Comparison of ENCODE assay signal across 19 cellular contexts in the genomic region with DNA sequence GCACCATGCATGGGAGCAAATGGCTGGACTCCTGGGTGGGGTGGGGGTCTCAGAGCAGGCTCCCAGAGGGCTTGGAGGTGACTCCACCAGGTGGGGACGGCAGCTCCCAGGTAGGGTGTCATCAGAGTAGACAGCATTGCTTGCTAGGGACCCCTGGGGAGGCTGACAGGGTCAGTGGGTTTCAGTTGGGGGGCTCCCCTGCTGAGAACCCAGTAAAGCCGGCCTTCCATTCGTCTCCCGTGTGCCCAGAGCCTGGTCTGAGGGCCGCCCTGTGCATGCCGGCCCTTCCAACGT. TPM values are rescaled to one million over a fixed set of nuclear protein-coding genes. Genes with fewer than 3 reads are reported as not detected.
A peak's percentile ranks its signal among the peaks of the same experiment; 100 is the strongest.
DNase-seq lines count a peak whose midpoint lies in the region; ATAC-seq, FAIRE-seq and TF ChIP-seq lines count a peak whose summit lies in the region.
"Had no signal": no experiment of that assay in that cellular context is flagged by ENCODE, and none has a peak within 500 bp of the region (broad histone marks: within the 10 kb centered on the region; RNA-seq: fewer than 3 reads in every experiment).

No MANE protein-coding gene starts in this region.

- peak overlapping the region; percentile 69 for H3K9ac ChIP-seq in BLaER1
- peak overlapping the region; percentile 37 to 86 for H3K9ac ChIP-seq in K562 (ENCODE audit: insufficient read depth in 1 of 2, low read depth in 2 of 2, low read length in 2 of 2)
- H3K9ac ChIP-seq in trophoblast cell (ENCODE audit: low read length), result no peak overlapping the region

- H3K4me3 ChIP-seq in BLaER1 (no peak overlapping the region), K562 (no peak overlapping the region), trophoblast cell (ENCODE audit: low read depth, low read length) (no peak overlapping the region), brain microvascular endothelial cell (ENCODE audit: low read depth, low read length) (no peak overlapping the region), vagina (no peak overlapping the region)
- H3K4me3 ChIP-seq: A549, HAP-1 had no signal

- H4K12ac ChIP-seq in trophoblast cell (ENCODE audit: low read depth, low read length), result no peak overlapping the region

- H3K4me1 ChIP-seq in BLaER1, result peaks cover 85% of the 10 kb centered on the region
- peaks cover 67 to 99% of the 10 kb centered on the region in 2 experiments for H3K4me1 ChIP-seq in K562 (replicated peaks in 1 of 2; ENCODE audit: control insufficient read depth in 2 of 2, insufficient read depth in 2 of 2, low read length in 2 of 2)
- H3K4me1 ChIP-seq in trophoblast cell (ENCODE audit: control insufficient read depth in 1 of 2, insufficient read depth in 2 of 2, low read length in 2 of 2), result peaks cover 20 to 31% of the 10 kb centered on the region in 2 experiments
- peaks cover 88% of the 10 kb centered on the region for H3K4me1 ChIP-seq in vagina
- peaks cover 9% of the 10 kb centered on the region for H3K4me1 ChIP-seq in foreskin keratinocyte

- TF ChIP-seq RAD21 in K562 (CRISPR knock-in tag; conservative IDR thresholded peaks at IDR 0.05 in 1 of 2, IDR thresholded peaks at IDR 0.05 in 1 of 2), result no peak

- no peak for FAIRE-seq in K562 (lab: Jason Lieb, UNC)
- FAIRE-seq: A549, HepG2 had no signal

- CTCF ChIA-PET in K562 (lab: Yijun Ruan, JAX; ENCODE audit: low intra/inter-chr PET ratio), result no interaction called here

- no peak overlapping the region for H2AK5ac ChIP-seq in trophoblast cell (ENCODE audit: low read length)

- BruUV-seq in K562 (replicated peaks; lab: Mats Ljungman, UMichigan), result no TSS peak

- DNase-seq in GM13976 (ENCODE audit: low spot score), result peak; percentile 10
- DNase-seq in K562 (ENCODE audit: extremely low read depth in 1 of 4, low spot score in 3 of 4), result no peak
- no peak for DNase-seq in trophoblast cell
- no peak for DNase-seq in KG1 (lab: John Stamatoyannopoulos, UW)
- no peak for DNase-seq in brain microvascular endothelial cell
- no peak for DNase-seq in vagina (ENCODE audit: extremely low spot score in 2 of 2)
- no peak for DNase-seq in foreskin keratinocyte
- DNase-seq: C1 segment of cervical spinal cord, DMS79, Kasumi-1, NCI-H1092 treated with DMSO at 0.1 percent for 48 hours, NCI-H510A, NCI-H774, OCI-M1, SHP77 treated with DMSO at 0.1 percent for 48 hours had no signal

- peaks cover 24% of the 10 kb centered on the region for H3K9me1 ChIP-seq in K562 (ENCODE audit: control insufficient read depth, insufficient read depth, low read length)

- in situ Hi-C loops in GM13976 (cut with MboI; ENCODE audit: low sequenced_read_pairs, unreplicated experiment), result no loop called here
- in situ Hi-C loops in K562 (cut with MboI), result no loop called here
- in situ Hi-C loops in brain microvascular endothelial cell (cut with HindIII; ENCODE audit: low pct_ligation_motif_present, low sequenced_read_pairs), result no loop called here

- no peak overlapping the region for H2BK120ac ChIP-seq in trophoblast cell (ENCODE audit: insufficient read depth, low read length, poor library complexity)

- H3K27me3 ChIP-seq in BLaER1, result no peaks in the 10 kb centered on the region
- no peaks in the 10 kb centered on the region for H3K27me3 ChIP-seq in K562 (ENCODE audit: control insufficient read depth in 2 of 2, insufficient read depth in 2 of 2, low read length in 2 of 2)
- H3K27me3 ChIP-seq in trophoblast cell (ENCODE audit: insufficient read depth, low read length), result no peaks in the 10 kb centered on the region
- no peaks in the 10 kb centered on the region for H3K27me3 ChIP-seq in brain microvascular endothelial cell (replicated peaks)
- no peaks in the 10 kb centered on the region for H3K27me3 ChIP-seq in vagina
- H3K27me3 ChIP-seq in foreskin keratinocyte, result no peaks in the 10 kb centered on the region

- peak overlapping the region; percentile 22 for H3K4ac ChIP-seq in trophoblast cell (ENCODE audit: low read depth, low read length)

- peak overlapping the region; percentile 91 for H3K4me2 ChIP-seq in BLaER1
- H3K4me2 ChIP-seq in K562 (ENCODE audit: insufficient read depth, low read length), result peak overlapping the region; percentile 74
- H3K4me2 ChIP-seq in trophoblast cell (ENCODE audit: low read length), result no peak overlapping the region
- H3K4me2 ChIP-seq: A549 had no signal

- H2BK5ac ChIP-seq in trophoblast cell (ENCODE audit: low read depth, low read length, poor library complexity), result no peak overlapping the region

- TF ChIP-seq POLR2A in K562 (conservative IDR thresholded peaks at IDR 0.05) (no peak), vagina (IDR thresholded peaks at IDR 0.05) (no peak)

- ATAC-seq in K562 (no peak), foreskin keratinocyte (no peak)
- ATAC-seq: A549, HepG2 had no signal

- H3K27ac ChIP-seq in BLaER1 (peak overlapping the region; percentile 56), K562 (ENCODE audit: extremely low read depth, low read depth, low read length) (peak overlapping the region; percentile 58), trophoblast cell (ENCODE audit: low read depth, low read length) (no peak overlapping the region), brain microvascular endothelial cell (no peak overlapping the region), vagina (no peak overlapping the region), foreskin keratinocyte (no peak overlapping the region)
- H3K27ac ChIP-seq: A549 had no signal

- no peak overlapping the region for H4K91ac ChIP-seq in trophoblast cell (ENCODE audit: low read depth, low read length)

- no peak overlapping the region for H3K18ac ChIP-seq in trophoblast cell (ENCODE audit: low read length)

- peaks cover 94% of the 10 kb centered on the region for H3K79me2 ChIP-seq in K562 (ENCODE audit: control insufficient read depth, insufficient read depth, low read length)
- peaks cover 34% of the 10 kb centered on the region for H3K79me2 ChIP-seq in trophoblast cell (ENCODE audit: control insufficient read depth, insufficient read depth, low read length, poor library complexity)

- TF ChIP-seq CTCF in GM13976 (IDR thresholded peaks at IDR 0.05; ENCODE audit: borderline replicate concordance, control extremely low read depth, extremely low read depth, insufficient read depth, missing control alignments), result no peak
- TF ChIP-seq CTCF in K562 (IDR thresholded peaks at IDR 0.05 in 2 of 3, conservative IDR thresholded peaks at IDR 0.05 in 1 of 3; ENCODE audit: insufficient read depth in 2 of 3, low read depth in 1 of 3, low read length in 3 of 3), result no peak
- TF ChIP-seq CTCF in brain microvascular endothelial cell (IDR thresholded peaks at IDR 0.05; ENCODE audit: low read depth, low read length, missing control alignments), result no peak
- no peak for TF ChIP-seq CTCF in vagina (IDR thresholded peaks at IDR 0.05)
- no peak for TF ChIP-seq CTCF in foreskin keratinocyte (conservative IDR thresholded peaks at IDR 0.05)

- no peak overlapping the region for H3K23ac ChIP-seq in trophoblast cell (ENCODE audit: low read length)

- POLR2A ChIA-PET in K562 (lab: Yijun Ruan, JAX), result interaction anchor here (0.7 to 6.0 kb wide), 10 partner anchors 9 to 314 kb away, joined by 3 to 47 read pairs (median 4); a partner anchor contains a TSS

- H4K8ac ChIP-seq in trophoblast cell (ENCODE audit: low read depth, low read length), result no peak overlapping the region

- H3K14ac ChIP-seq in trophoblast cell (ENCODE audit: low read length), result no peak overlapping the region

- H2AFZ ChIP-seq in K562 (ENCODE audit: low read depth, low read length) (no peak overlapping the region), trophoblast cell (ENCODE audit: insufficient read depth, low read length, poor library complexity) (no peak overlapping the region)

- intact Hi-C loops in K562 (cut with micrococcal nuclease), result loop anchor here (1.0 kb wide), 1 partner anchor 19 kb away; no protein-coding TSS in a partner anchor
- intact Hi-C loops in vagina (cut with DNase I), result no loop called here

- no peak overlapping the region for H2BK12ac ChIP-seq in trophoblast cell (ENCODE audit: low read length)

- WGBS in K562 (ENCODE audit: insufficient coverage, low coverage, missing lambda C conversion rate), result 38% methylated on average over 7 of the region's 7 CpGs
- no CpG with 5 or more reads among the region's 7 CpGs for WGBS in trophoblast cell (ENCODE audit: extremely low coverage, insufficient coverage, insufficient read length)

- peaks cover 12% of the 10 kb centered on the region for H3K79me1 ChIP-seq in trophoblast cell (ENCODE audit: low read length)

- peaks cover 50% of the 10 kb centered on the region for H3K36me3 ChIP-seq in BLaER1
- H3K36me3 ChIP-seq in K562 (ENCODE audit: control insufficient read depth, insufficient read depth, low read length), result peaks cover 63% of the 10 kb centered on the region; the same call in 2 of the 3 replicates
- peaks cover 47 to 56% of the 10 kb centered on the region in 2 experiments for H3K36me3 ChIP-seq in trophoblast cell (ENCODE audit: control insufficient read depth in 1 of 2, insufficient read depth in 2 of 2, low read length in 2 of 2)
- H3K36me3 ChIP-seq in brain microvascular endothelial cell (replicated peaks), result peaks cover 18% of the 10 kb centered on the region
- H3K36me3 ChIP-seq in vagina, result peaks cover 0 to 16% of the 10 kb centered on the region in 2 donors

- H4K20me1 ChIP-seq in BLaER1 (peaks cover 98% of the 10 kb centered on the region), K562 (replicated peaks; ENCODE audit: control insufficient read depth, insufficient read depth, low read length) (peaks cover 68% of the 10 kb centered on the region)

- H3K9me3 ChIP-seq in BLaER1 (no peaks in the 10 kb centered on the region), K562 (replicated peaks; ENCODE audit: control insufficient read depth, insufficient read depth, low read depth, low read length) (no peaks in the 10 kb centered on the region), trophoblast cell (ENCODE audit: insufficient read depth, low read depth, low read length) (peaks cover 4% of the 10 kb centered on the region), vagina (no peaks in the 10 kb centered on the region)
- H3K9me3 ChIP-seq: A549, HAP-1 had no signal

- no peak for TF ChIP-seq EP300 in K562 (IDR thresholded peaks at IDR 0.05; ENCODE audit: low read length)

RNA-seq across cellular contexts. Expression of a gene that starts 4.7 kb away (rescaled TPM):
- 0.53 and 1.4 TPM in 2 replicates for total RNA-seq in K562 (2011; cell fraction: chromatin; rRNA removed; ENCODE audit: low replicate concordance)
- total RNA-seq in K562 (2011; cell fraction: nucleolus; rRNA removed), result 1.2 and 2.2 TPM in 2 replicates
- total RNA-seq in K562 (2011; cell fraction: nucleoplasm; rRNA removed), result 0.59 and 0.69 TPM in 2 replicates
- 0.32 and 0.86 TPM in 2 replicates for total RNA-seq in K562 (2014; rRNA removed)
- 0.11 and 0.16 TPM in 2 replicates for total RNA-seq in K562 (2014; rRNA removed; fragmentation: Illumina TruSeq; extraction: Trizol)
- total RNA-seq in K562 (2015; rRNA removed; fragmentation: Illumina TruSeq; extraction: Trizol), result 0.11 and 0.22 TPM in 2 replicates
- 0.62 and 0.69 TPM in 2 replicates for total RNA-seq in K562 (2021)
- 0.08 and 0.20 TPM in 2 replicates for polyA plus RNA-seq in K562 (2011; rRNA removed)
- 0.10 and 0.61 TPM in 2 replicates for polyA plus RNA-seq in K562 (2011; cell fraction: cytosol; rRNA removed)
- polyA plus RNA-seq in K562 (2011; cell fraction: nucleus; rRNA removed), result 0.29 and 1.1 TPM in 2 replicates
- 0.39 and 0.47 TPM in 2 replicates for polyA plus RNA-seq in K562 (2012)
- 0.06 and 0.12 TPM in 2 replicates for polyA plus RNA-seq in K562 (2014; fragmentation: Illumina TruSeq; extraction: Trizol)
- not detected for polyA plus RNA-seq in K562 (2014; fragmentation: Nextera tagmentation; extraction: Ambion mirVana)
- polyA plus RNA-seq in K562 (2014; rRNA removed), result 0.03 and 0.36 TPM in 2 replicates
- polyA minus RNA-seq in K562 (2011; rRNA and poly(A)+ RNA removed), result 0.09 and 0.18 TPM in 2 replicates
- polyA minus RNA-seq in K562 (2011; cell fraction: cytosol; rRNA and poly(A)+ RNA removed), result 0.57 TPM in 1 of 2 replicates, not detected in the other
- 0.40 and 0.44 TPM in 2 replicates for polyA minus RNA-seq in K562 (2011; cell fraction: nucleus; rRNA and poly(A)+ RNA removed)
- polyA plus RNA-seq in trophoblast cell (2013), result 0.38 and 0.51 TPM in 2 replicates
- 4.4 TPM for total RNA-seq in vagina
- total RNA-seq in foreskin keratinocyte, result 0.82 and 1.1 TPM in 2 replicates
- polyA plus RNA-seq in foreskin keratinocyte, result 0.82 and 1.0 TPM in 2 replicates

RNA-seq across cellular contexts. Expression of a gene that starts 4.9 kb away (rescaled TPM):
- total RNA-seq in K562 (2011; cell fraction: chromatin; rRNA removed; ENCODE audit: low replicate concordance), result 206 and 587 TPM in 2 replicates
- total RNA-seq in K562 (2011; cell fraction: nucleolus; rRNA removed), result 479 and 565 TPM in 2 replicates
- 351 and 369 TPM in 2 replicates for total RNA-seq in K562 (2011; cell fraction: nucleoplasm; rRNA removed)
- 331 and 360 TPM in 2 replicates for total RNA-seq in K562 (2014; rRNA removed)
- 31.6 and 42.7 TPM in 2 replicates for total RNA-seq in K562 (2014; rRNA removed; fragmentation: Illumina TruSeq; extraction: Trizol)
- 129 and 132 TPM in 2 replicates for total RNA-seq in K562 (2015; rRNA removed; fragmentation: Illumina TruSeq; extraction: Trizol)
- total RNA-seq in K562 (2021), result 228 and 233 TPM in 2 replicates
- polyA plus RNA-seq in K562 (2011; rRNA removed), result 192 and 244 TPM in 2 replicates
- polyA plus RNA-seq in K562 (2011; cell fraction: cytosol; rRNA removed), result 357 and 647 TPM in 2 replicates
- 690 and 902 TPM in 2 replicates for polyA plus RNA-seq in K562 (2011; cell fraction: nucleus; rRNA removed)
- 198 and 243 TPM in 2 replicates for polyA plus RNA-seq in K562 (2012)
- 44.3 and 143 TPM in 2 replicates for polyA plus RNA-seq in K562 (2014; fragmentation: Illumina TruSeq; extraction: Trizol)
- 10 to 100 TPM in 1 of 2 experiments, 1 to 10 TPM in 1; 7.0 to 18.1 TPM for polyA plus RNA-seq in K562 (2014; fragmentation: Nextera tagmentation; extraction: Ambion mirVana)
- polyA plus RNA-seq in K562 (2014; rRNA removed), result 285 and 338 TPM in 2 replicates
- 38.4 and 72.5 TPM in 2 replicates for polyA minus RNA-seq in K562 (2011; rRNA and poly(A)+ RNA removed)
- 79.7 and 95.8 TPM in 2 replicates for polyA minus RNA-seq in K562 (2011; cell fraction: cytosol; rRNA and poly(A)+ RNA removed)
- polyA minus RNA-seq in K562 (2011; cell fraction: nucleus; rRNA and poly(A)+ RNA removed), result 159 and 171 TPM in 2 replicates
- 235 and 242 TPM in 2 replicates for polyA plus RNA-seq in trophoblast cell (2013)
- 299 TPM for total RNA-seq in vagina
- 424 and 441 TPM in 2 replicates for total RNA-seq in foreskin keratinocyte
- polyA plus RNA-seq in foreskin keratinocyte, result 603 and 671 TPM in 2 replicates

RNA-seq across cellular contexts. Expression of a gene that starts 20.6 kb away (rescaled TPM):
- 6.2 and 10.7 TPM in 2 replicates for total RNA-seq in K562 (2011; cell fraction: chromatin; rRNA removed; ENCODE audit: low replicate concordance)
- 8.3 and 8.9 TPM in 2 replicates for total RNA-seq in K562 (2011; cell fraction: nucleolus; rRNA removed)
- total RNA-seq in K562 (2011; cell fraction: nucleoplasm; rRNA removed), result 6.8 and 8.3 TPM in 2 replicates
- total RNA-seq in K562 (2014; rRNA removed) (9.0 and 16.8 TPM in 2 replicates), K562 (2014; rRNA removed; fragmentation: Illumina TruSeq; extraction: Trizol) (1.8 and 1.9 TPM in 2 replicates), K562 (2015; rRNA removed; fragmentation: Illumina TruSeq; extraction: Trizol) (2.9 and 4.1 TPM in 2 replicates), K562 (2021) (14.1 and 15.5 TPM in 2 replicates), vagina (3.4 TPM), foreskin keratinocyte (5.1 and 7.4 TPM in 2 replicates)
- polyA plus RNA-seq in K562 (2011; rRNA removed) (2.7 and 5.6 TPM in 2 replicates), K562 (2014; fragmentation: Illumina TruSeq; extraction: Trizol) (1.9 and 5.9 TPM in 2 replicates), K562 (2014; fragmentation: Nextera tagmentation; extraction: Ambion mirVana) (1 to 10 TPM in 1 of 2 experiments, under 1 TPM in 1; 0.77 to 1.0 TPM), K562 (2014; rRNA removed) (6.9 and 9.0 TPM in 2 replicates), foreskin keratinocyte (4.8 and 6.5 TPM in 2 replicates)
- 4.2 and 11.4 TPM in 2 replicates for polyA plus RNA-seq in K562 (2011; cell fraction: cytosol; rRNA removed)
- polyA plus RNA-seq in K562 (2011; cell fraction: nucleus; rRNA removed), result 4.0 and 5.9 TPM in 2 replicates
- 4.8 and 6.7 TPM in 2 replicates for polyA plus RNA-seq in K562 (2012)
- polyA minus RNA-seq in K562 (2011; rRNA and poly(A)+ RNA removed), result 1.9 and 2.1 TPM in 2 replicates
- 7.1 and 8.0 TPM in 2 replicates for polyA minus RNA-seq in K562 (2011; cell fraction: cytosol; rRNA and poly(A)+ RNA removed)
- polyA minus RNA-seq in K562 (2011; cell fraction: nucleus; rRNA and poly(A)+ RNA removed), result 3.4 and 3.7 TPM in 2 replicates
- 1.2 and 1.4 TPM in 2 replicates for polyA plus RNA-seq in trophoblast cell (2013)

RNA-seq across cellular contexts. Expression of a gene that starts 35.9 kb away (rescaled TPM):
- total RNA-seq in K562 (2011; cell fraction: chromatin; rRNA removed; ENCODE audit: low replicate concordance), result 49.1 and 124 TPM in 2 replicates
- total RNA-seq in K562 (2011; cell fraction: nucleolus; rRNA removed), result 125 and 127 TPM in 2 replicates
- total RNA-seq in K562 (2011; cell fraction: nucleoplasm; rRNA removed), result 91.0 and 99.2 TPM in 2 replicates
- total RNA-seq in K562 (2014; rRNA removed), result 228 and 230 TPM in 2 replicates
- 26.7 and 47.2 TPM in 2 replicates for total RNA-seq in K562 (2014; rRNA removed; fragmentation: Illumina TruSeq; extraction: Trizol)
- 83.8 and 90.1 TPM in 2 replicates for total RNA-seq in K562 (2015; rRNA removed; fragmentation: Illumina TruSeq; extraction: Trizol)
- total RNA-seq in K562 (2021), result 112 and 120 TPM in 2 replicates
- 65.9 and 115 TPM in 2 replicates for polyA plus RNA-seq in K562 (2011; rRNA removed)
- polyA plus RNA-seq in K562 (2011; cell fraction: cytosol; rRNA removed), result 142 and 334 TPM in 2 replicates
- 277 and 406 TPM in 2 replicates for polyA plus RNA-seq in K562 (2011; cell fraction: nucleus; rRNA removed)
- 90.3 and 111 TPM in 2 replicates for polyA plus RNA-seq in K562 (2012)
- polyA plus RNA-seq in K562 (2014; fragmentation: Illumina TruSeq; extraction: Trizol), result 81.0 and 93.0 TPM in 2 replicates
- polyA plus RNA-seq in K562 (2014; fragmentation: Nextera tagmentation; extraction: Ambion mirVana), result 10 to 100 TPM; 34.9 to 77.0 TPM
- polyA plus RNA-seq in K562 (2014; rRNA removed), result 154 and 166 TPM in 2 replicates
- polyA minus RNA-seq in K562 (2011; rRNA and poly(A)+ RNA removed), result 25.6 and 46.0 TPM in 2 replicates
- polyA minus RNA-seq in K562 (2011; cell fraction: cytosol; rRNA and poly(A)+ RNA removed), result 61.9 and 66.6 TPM in 2 replicates
- 48.2 and 76.1 TPM in 2 replicates for polyA minus RNA-seq in K562 (2011; cell fraction: nucleus; rRNA and poly(A)+ RNA removed)
- 87.0 and 91.4 TPM in 2 replicates for polyA plus RNA-seq in trophoblast cell (2013)
- total RNA-seq in vagina, result 73.7 TPM
- 73.6 and 77.5 TPM in 2 replicates for total RNA-seq in foreskin keratinocyte
- polyA plus RNA-seq in foreskin keratinocyte, result 105 and 111 TPM in 2 replicates

RNA-seq across cellular contexts. Expression of a gene that starts 41.9 kb away (rescaled TPM):
- 16.4 and 31.0 TPM in 2 replicates for total RNA-seq in K562 (2011; cell fraction: chromatin; rRNA removed; ENCODE audit: low replicate concordance)
- 27.0 and 28.6 TPM in 2 replicates for total RNA-seq in K562 (2011; cell fraction: nucleolus; rRNA removed)
- 20.4 and 20.5 TPM in 2 replicates for total RNA-seq in K562 (2011; cell fraction: nucleoplasm; rRNA removed)
- 42.2 and 50.8 TPM in 2 replicates for total RNA-seq in K562 (2014; rRNA removed)
- total RNA-seq in K562 (2014; rRNA removed; fragmentation: Illumina TruSeq; extraction: Trizol), result 4.9 and 8.3 TPM in 2 replicates
- total RNA-seq in K562 (2015; rRNA removed; fragmentation: Illumina TruSeq; extraction: Trizol), result 18.9 and 23.2 TPM in 2 replicates
- 38.2 and 41.8 TPM in 2 replicates for total RNA-seq in K562 (2021)
- polyA plus RNA-seq in K562 (2011; rRNA removed), result 10.8 and 15.6 TPM in 2 replicates
- 12.7 and 22.3 TPM in 2 replicates for polyA plus RNA-seq in K562 (2011; cell fraction: cytosol; rRNA removed)
- polyA plus RNA-seq in K562 (2011; cell fraction: nucleus; rRNA removed), result 44.7 and 65.7 TPM in 2 replicates
- 28.9 and 30.6 TPM in 2 replicates for polyA plus RNA-seq in K562 (2012)
- polyA plus RNA-seq in K562 (2014; fragmentation: Illumina TruSeq; extraction: Trizol), result 12.5 and 20.9 TPM in 2 replicates
- polyA plus RNA-seq in K562 (2014; fragmentation: Nextera tagmentation; extraction: Ambion mirVana), result 1 to 10 TPM; 3.2 to 3.8 TPM
- polyA plus RNA-seq in K562 (2014; rRNA removed), result 34.3 and 48.7 TPM in 2 replicates
- polyA minus RNA-seq in K562 (2011; rRNA and poly(A)+ RNA removed), result 1.9 and 2.0 TPM in 2 replicates
- 2.3 and 5.9 TPM in 2 replicates for polyA minus RNA-seq in K562 (2011; cell fraction: cytosol; rRNA and poly(A)+ RNA removed)
- polyA minus RNA-seq in K562 (2011; cell fraction: nucleus; rRNA and poly(A)+ RNA removed), result 6.9 and 8.2 TPM in 2 replicates
- 17.6 and 18.1 TPM in 2 replicates for polyA plus RNA-seq in trophoblast cell (2013)
- total RNA-seq in vagina, result 14.7 TPM
- 21.2 and 22.8 TPM in 2 replicates for total RNA-seq in foreskin keratinocyte
- polyA plus RNA-seq in foreskin keratinocyte, result 32.8 and 34.0 TPM in 2 replicates

Comparison
In these comparisons a context has a peak if more than half of its experiments do, and no peak if none do; other contexts are left out.
1. H3K27ac ChIP-seq: peak in BLaER1 (single experiment) and K562 (single experiment); none in trophoblast cell (single experiment), brain microvascular endothelial cell (single experiment), vagina (single experiment) and foreskin keratinocyte (single experiment).